Comparison of ENCODE assay signal across 22 cellular contexts in genomic region chr21:20253261-20253660, GRCh38.
"Had no signal": no experiment of that assay in that cellular context is flagged by ENCODE, and none has a peak within 500 bp of the region (broad histone marks: within the 10 kb centered on the region; RNA-seq: fewer than 3 reads in every experiment).

No MANE protein-coding gene starts in this region.

- DNase-seq: KBM-7, MV-4-11, NCI-H1048, NCI-H1105, NCI-H1417 treated with DMSO at 0.1 percent for 48 hours, NCI-H146, NCI-H1694 treated with DMSO at 0.1 percent for 48 hours, NCI-H1930, NCI-H2081, NCI-H2107, NCI-H2227 treated with DMSO at 0.1 percent for 48 hours, NCI-H446, NCI-H510A, NCI-H524 treated with DMSO at 0.1 percent for 48 hours, NCI-H69, NCI-H774, PC-3, SHP77, SK-N-SH, SW 1271 had no signal

- H3K9me2 ChIP-seq: SK-N-SH had no signal

- ATAC-seq: Panc1, PC-3 had no signal

- H3K4me2 ChIP-seq: SK-N-SH had no signal

- H3K27ac ChIP-seq: RWPE1 had no signal
